ENCODE assay signal across 25 cellular contexts in the genomic region with DNA sequence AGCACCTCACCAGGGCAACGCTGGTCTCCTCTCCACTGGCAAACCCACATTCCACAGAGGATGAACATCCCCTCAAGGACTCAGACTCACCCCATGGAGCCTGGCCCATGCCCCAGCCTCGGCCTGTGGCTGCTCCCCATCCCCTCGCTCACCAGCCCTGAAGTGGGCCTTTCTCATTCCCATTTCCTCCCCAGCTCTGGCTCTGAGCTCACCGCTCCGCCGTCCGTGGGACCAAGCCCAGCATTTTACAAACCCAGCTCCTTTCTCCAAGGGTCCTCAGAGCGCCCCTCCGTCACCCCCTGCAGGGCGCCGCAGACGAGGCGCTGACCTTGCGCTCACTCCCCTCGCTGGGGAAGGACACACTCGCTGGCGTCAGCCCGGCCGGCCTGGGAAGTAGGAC. TPM values are rescaled to one million over a fixed set of nuclear protein-coding genes. Genes with fewer than 3 reads are reported as not detected.
"Had no signal": no experiment of that assay in that cellular context is flagged by ENCODE, and none has a peak within 500 bp of the region (broad histone marks: within the 10 kb centered on the region; RNA-seq: fewer than 3 reads in every experiment).

No MANE protein-coding gene starts in this region.

- H3K79me2 ChIP-seq: parathyroid adenoma had no signal

- DNase-seq: cortex of kidney; dorsolateral prefrontal cortex; effector CD8-positive, alpha-beta T cell; foreskin melanocyte; head of caudate nucleus; hippocampal formation; kidney glomerular epithelial cell; mammary epithelial cell; mucosa of descending colon; naive thymus-derived CD8-positive, alpha-beta T cell; psoas muscle; retina; sigmoid colon; stimulated activated CD4-positive, alpha-beta T cell treated with anti-CD3 and anti-CD28 coated beads, Interleukin-2, amount 100 ng/mL, for 24 hours; stimulated activated CD4-positive, alpha-beta T cell treated with anti-CD3 and anti-CD28 coated beads, Interleukin-4, amount 100 ng/mL, for 4 hours; stimulated activated naive B cell treated with anti-CD40 and anti-IgM and Interleukin-4, amounts not matched to agents 10 μg/mL and 1 μg/mL and 100 μg/mL, for 72 hours; stimulated activated naive CD8-positive, alpha-beta T cell treated with anti-CD3 and anti-CD28 coated beads, Interleukin-15, amount 100 ng/mL, for 72 hours; transverse colon had no signal

- ATAC-seq: mucosa of descending colon; naive thymus-derived CD8-positive, alpha-beta T cell; psoas muscle; stimulated activated naive B cell treated with anti-CD40 and anti-IgM and Interleukin-4, amounts not matched to agents 10 μg/mL and 1 μg/mL and 100 μg/mL, for 72 hours; stimulated activated naive CD8-positive, alpha-beta T cell treated with anti-CD3 and anti-CD28 coated beads, Interleukin-15, amount 100 ng/mL, for 72 hours had no signal

- H3K27ac ChIP-seq: dorsolateral prefrontal cortex, parathyroid adenoma, psoas muscle, sigmoid colon, skin epidermis, thoracic aorta, transverse colon had no signal

- H3K9me3 ChIP-seq: mucosa of descending colon, psoas muscle, sigmoid colon, thoracic aorta, transverse colon had no signal

- H2AFZ ChIP-seq: parathyroid adenoma had no signal

- H3K4me3 ChIP-seq: dorsolateral prefrontal cortex, mucosa of descending colon, psoas muscle, sigmoid colon, skin epidermis, thoracic aorta, transverse colon had no signal

- H3K36me3 Mint-ChIP-seq: stimulated activated naive B cell treated with anti-CD40 and anti-IgM and Interleukin-4, amounts not matched to agents 10 μg/mL and 1 μg/mL and 100 μg/mL, for 72 hours had no signal

- H3K9me3 Mint-ChIP-seq: naive thymus-derived CD8-positive, alpha-beta T cell; stimulated activated naive B cell treated with anti-CD40 and anti-IgM and Interleukin-4, amounts not matched to agents 10 μg/mL and 1 μg/mL and 100 μg/mL, for 72 hours; stimulated activated naive CD8-positive, alpha-beta T cell treated with anti-CD3 and anti-CD28 coated beads, Interleukin-15, amount 100 ng/mL, for 72 hours had no signal

- H3K4me3 Mint-ChIP-seq: stimulated activated naive B cell treated with anti-CD40 and anti-IgM and Interleukin-4, amounts not matched to agents 10 μg/mL and 1 μg/mL and 100 μg/mL, for 72 hours; stimulated activated naive CD8-positive, alpha-beta T cell treated with anti-CD3 and anti-CD28 coated beads, Interleukin-15, amount 100 ng/mL, for 72 hours had no signal

- H3K9ac ChIP-seq: parathyroid adenoma had no signal

- H3K36me3 ChIP-seq: sigmoid colon, thoracic aorta, transverse colon had no signal

- H3K27ac Mint-ChIP-seq: naive thymus-derived CD8-positive, alpha-beta T cell; stimulated activated naive B cell treated with anti-CD40 and anti-IgM and Interleukin-4, amounts not matched to agents 10 μg/mL and 1 μg/mL and 100 μg/mL, for 72 hours had no signal

RNA-seq across cellular contexts. Expression of gene IGF2, which starts 6.9 kb away (rescaled TPM):
- total RNA-seq: naive thymus-derived CD8-positive, alpha-beta T cell had no signal
- polyA plus RNA-seq: naive thymus-derived CD8-positive, alpha-beta T cell had no signal

RNA-seq across cellular contexts. Expression of gene INS, which starts 15.0 kb away (rescaled TPM):
- total RNA-seq: dorsolateral prefrontal cortex; lower leg skin; mammary epithelial cell; mucosa of descending colon; naive thymus-derived CD8-positive, alpha-beta T cell; omental fat pad; psoas muscle; sigmoid colon; subcutaneous adipose tissue; thoracic aorta; transverse colon had no signal
- polyA plus RNA-seq: mammary epithelial cell; naive thymus-derived CD8-positive, alpha-beta T cell had no signal

RNA-seq across cellular contexts. Expression of gene TH, which starts 25.6 kb away (rescaled TPM):
- total RNA-seq: mesenteric fat pad; naive thymus-derived CD8-positive, alpha-beta T cell; omental fat pad; sigmoid colon; subcutaneous adipose tissue; thoracic aorta; transverse colon had no signal
- polyA plus RNA-seq: naive thymus-derived CD8-positive, alpha-beta T cell had no signal
